Comparison of ENCODE assay signal across 8 cellular contexts in the genomic region with DNA sequence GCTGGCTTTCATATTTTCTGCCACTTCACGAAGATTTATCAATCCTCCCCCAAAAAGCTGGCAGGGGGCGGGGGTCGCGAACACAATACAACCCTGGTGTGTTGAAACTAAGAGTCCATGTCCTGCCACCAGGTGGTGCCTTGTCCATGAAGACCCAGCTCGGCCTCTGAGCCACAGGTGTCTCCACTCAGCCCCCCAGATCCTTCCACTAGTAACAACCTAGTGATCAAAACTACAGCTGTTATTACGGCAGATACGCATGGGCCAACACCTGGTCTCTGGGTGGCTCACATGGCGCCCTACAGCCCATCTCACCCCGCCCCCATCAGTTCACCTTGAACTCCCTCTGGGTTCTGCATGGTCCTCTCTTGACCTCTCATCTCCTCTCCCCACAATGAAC. TPM values are rescaled to one million over a fixed set of nuclear protein-coding genes. Genes with fewer than 3 reads are reported as not detected.
DNase-seq lines count a peak whose midpoint lies in the region; ATAC-seq and TF ChIP-seq lines count a peak whose summit lies in the region.
"Had no signal": no experiment of that assay in that cellular context is flagged by ENCODE, and none has a peak within 500 bp of the region (broad histone marks: within the 10 kb centered on the region; RNA-seq: fewer than 3 reads in every experiment).

No MANE protein-coding gene starts in this region.

- H3K27ac ChIP-seq in Peyer's patch = no peak overlapping the region
- H3K27ac ChIP-seq in right lobe of liver = no peak overlapping the region
- H3K27ac ChIP-seq: left ventricle myocardium inferior had no signal

- H3K4me3 ChIP-seq in Peyer's patch (no peak overlapping the region), right lobe of liver (no peak overlapping the region)
- H3K4me3 ChIP-seq: left ventricle myocardium inferior had no signal

- H3K9me3 ChIP-seq in Peyer's patch (no peaks in the 10 kb centered on the region), right lobe of liver (no peaks in the 10 kb centered on the region)
- H3K9me3 ChIP-seq: left ventricle myocardium inferior had no signal

- H3K27me3 ChIP-seq in Peyer's patch = no peaks in the 10 kb centered on the region
- no peaks in the 10 kb centered on the region for H3K27me3 ChIP-seq in right lobe of liver

- no peaks in the 10 kb centered on the region for H3K36me3 ChIP-seq in Peyer's patch
- H3K36me3 ChIP-seq in right lobe of liver = no peaks in the 10 kb centered on the region
- H3K36me3 ChIP-seq: left ventricle myocardium inferior had no signal

- TF ChIP-seq POLR2A in Peyer's patch (IDR thresholded peaks at IDR 0.05) = no peak
- no peak for TF ChIP-seq POLR2A in right lobe of liver (IDR thresholded peaks at IDR 0.05)

- DNase-seq in Peyer's patch = peak in 2 of 3 donors; percentile 46 to 58
- DNase-seq in right lobe of liver = no peak
- no peak for DNase-seq in activated effector memory CD4-positive, alpha-beta T cell treated with Interleukin-2 at 50 U/mL for 16 hours
- no peak for DNase-seq in occipital lobe (lab: John Stamatoyannopoulos, UW)
- DNase-seq in NCI-H510A treated with DMSO at 0.1 percent for 48 hours (lab: John Stamatoyannopoulos, UW) = no peak
- DNase-seq: left ventricle myocardium inferior had no signal

- H3K4me1 ChIP-seq in Peyer's patch (peaks cover 0 to 45% (median 7%) of the 10 kb centered on the region in 4 donors), right lobe of liver (peaks cover 0 to 13% (median 0%) of the 10 kb centered on the region in 4 donors)

- peak in 1 of 6 experiments; percentile 7 for TF ChIP-seq CTCF in Peyer's patch (IDR thresholded peaks at IDR 0.05)
- peak in 2 of 4 donors; percentile 3 to 10 for TF ChIP-seq CTCF in right lobe of liver (IDR thresholded peaks at IDR 0.05)

- ATAC-seq in GM18498 (IDR thresholded peaks at IDR 0.05; ENCODE audit: unreplicated experiment) (peak; percentile 27), GM21825 (IDR thresholded peaks at IDR 0.05; ENCODE audit: unreplicated experiment) (peak; percentile 10), right lobe of liver (peak; percentile 19 to 41 (median 36))

- WGBS in right lobe of liver (ENCODE audit: insufficient coverage, low coverage, low lambda C conversion rate, missing lambda C conversion rate) = 63% methylated on average over 3 of the region's 9 CpGs

- intact Hi-C loops in right lobe of liver (cut with DNase I) = no loop called here

RNA-seq across cellular contexts. Expression of a gene that starts 27.7 kb away (rescaled TPM):
- total RNA-seq in Peyer's patch = 100 to 1,000 TPM; 125 to 139 (median 130) TPM
- total RNA-seq in right lobe of liver = 10 to 100 TPM; 46.8 to 55.8 (median 49.1) TPM
- total RNA-seq in occipital lobe = 90.9 TPM

RNA-seq across cellular contexts. Expression of a gene that starts 53.8 kb away (rescaled TPM):
- total RNA-seq in Peyer's patch (not detected), right lobe of liver (not detected), occipital lobe (not detected)
- total RNA-seq: left ventricle myocardium inferior had no signal

Comparison
In these comparisons a context has a peak if more than half of its experiments do, and no peak if none do; other contexts are left out.
1. DNase-seq: peak in Peyer's patch (2 of 3); none in right lobe of liver (0 of 3), activated effector memory CD4-positive, alpha-beta T cell treated with Interleukin-2 at 50 U/mL for 16 hours (single experiment), occipital lobe (single experiment) and NCI-H510A treated with DMSO at 0.1 percent for 48 hours (single experiment).
2. Peak in every context shown above with its lines, with median percentiles within 50 percentile points of each other: ATAC-seq.